8 cellular contexts compared by ENCODE assay signal in the genomic region with DNA sequence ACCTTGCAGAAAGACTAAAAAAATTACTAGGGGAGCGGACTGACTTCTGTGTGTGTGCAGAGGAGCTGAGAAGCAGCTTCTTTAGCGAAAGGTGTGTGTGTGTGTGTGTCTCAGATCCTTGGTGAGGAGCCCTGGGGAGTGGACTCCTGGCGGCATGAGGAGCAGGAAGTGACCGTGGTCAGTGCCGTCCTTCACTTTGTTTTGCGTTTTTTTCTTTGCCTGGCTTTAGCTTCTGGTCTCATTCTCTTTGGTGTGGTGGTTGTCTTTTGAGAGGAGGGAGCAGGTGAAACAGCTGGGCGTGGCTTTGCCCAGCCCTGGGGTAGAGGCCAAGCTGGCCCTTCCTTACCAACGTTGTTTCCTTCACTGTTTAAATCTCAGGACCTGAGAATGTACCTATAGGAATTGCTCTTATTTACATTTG. TPM values are rescaled to one million over a fixed set of nuclear protein-coding genes. Genes with fewer than 3 reads are reported as not detected.
DNase-seq lines count a peak whose midpoint lies in the region; ATAC-seq, FAIRE-seq and TF ChIP-seq lines count a peak whose summit lies in the region.

No MANE protein-coding gene starts in this region.

- DNase-seq in GM12891 (ENCODE audit: insufficient read length, low spot score) = no peak
- peak; percentile 14 for DNase-seq in RKO (ENCODE audit: low spot score)
- peak; percentile 29 for DNase-seq in endothelial cell of umbilical vein (ENCODE audit: low read depth, low spot score)
- DNase-seq in psoas muscle = no peak
- no peak for DNase-seq in uterus

- WGBS in psoas muscle, 3 donors = 40 to 56% (median 48%) methylated on average over 8 of the region's 8 CpGs

- H3K9me1 ChIP-seq in endothelial cell of umbilical vein (replicated peaks; ENCODE audit: control insufficient read depth, extremely low read depth, insufficient read depth, low read length) = no peaks in the 10 kb centered on the region

- FAIRE-seq in GM12891 (lab: Jason Lieb, UNC) (peak; percentile 40), endothelial cell of umbilical vein (lab: Jason Lieb, UNC) (peak; percentile 33)

- no TSS peak for BruUV-seq in endothelial cell of umbilical vein (replicated peaks; lab: Mats Ljungman, UMichigan)

- H3K4me3 ChIP-seq in endothelial cell of umbilical vein (replicated peaks in 1 of 3; ENCODE audit: insufficient read depth in 1 of 3, low read depth in 1 of 3, low read length in 3 of 3) (peak overlapping the region in 2 of 3 experiments; percentile 69 to 99), psoas muscle (peak overlapping the region; percentile 74), uterus (no peak overlapping the region)

- H4K20me1 ChIP-seq in endothelial cell of umbilical vein (replicated peaks; ENCODE audit: control insufficient read depth, extremely low read depth, insufficient read depth, low read length) = peaks cover 7% of the 10 kb centered on the region

- H3K4me2 ChIP-seq in endothelial cell of umbilical vein (ENCODE audit: insufficient read depth, low read length) = peak overlapping the region; percentile 96

- peaks cover 62% of the 10 kb centered on the region for H3K79me2 ChIP-seq in endothelial cell of umbilical vein (ENCODE audit: control insufficient read depth, insufficient read depth, low read length)

- H2AFZ ChIP-seq in endothelial cell of umbilical vein (ENCODE audit: low read depth, low read length) = no peak overlapping the region

- no peaks in the 10 kb centered on the region for H3K9me3 ChIP-seq in endothelial cell of umbilical vein (replicated peaks; ENCODE audit: control insufficient read depth, insufficient read depth, low read length)
- H3K9me3 ChIP-seq in psoas muscle = no peaks in the 10 kb centered on the region
- H3K9me3 ChIP-seq in uterus = no peaks in the 10 kb centered on the region

- dilution Hi-C loops in endothelial cell of umbilical vein (cut with MboI; ENCODE audit: extremely low pct_ligation_motif_present, low sequenced_read_pairs) = no loop called here

- H3K9ac ChIP-seq in endothelial cell of umbilical vein (replicated peaks; ENCODE audit: extremely low read depth, insufficient read depth, low read length) = peak overlapping the region; percentile 12

- TF ChIP-seq POLR2A in GM12891 (IDR thresholded peaks at IDR 0.05; ENCODE audit: low read depth, low read length) (no peak), endothelial cell of umbilical vein (IDR thresholded peaks at IDR 0.05; ENCODE audit: low read depth, low read length) (no peak), uterus (IDR thresholded peaks at IDR 0.05) (no peak)

- no peak for ATAC-seq in psoas muscle
- ATAC-seq in HG02970 (IDR thresholded peaks at IDR 0.05; ENCODE audit: low FRiP score, unreplicated experiment) = no peak
- ATAC-seq in HG03108 (IDR thresholded peaks at IDR 0.05; ENCODE audit: unreplicated experiment) = no peak
- no peak for ATAC-seq in HG02884 (IDR thresholded peaks at IDR 0.05; ENCODE audit: unreplicated experiment)

- H3K36me3 ChIP-seq in endothelial cell of umbilical vein (ENCODE audit: control insufficient read depth in 2 of 2, extremely low read depth in 1 of 2, insufficient read depth in 2 of 2, low read length in 2 of 2) (no peaks in the 10 kb centered on the region), psoas muscle (ENCODE audit: insufficient read depth in 1 of 2, low read depth in 1 of 2) (no peaks in the 10 kb centered on the region), uterus (no peaks in the 10 kb centered on the region)

- no peaks in the 10 kb centered on the region for H3K27me3 ChIP-seq in endothelial cell of umbilical vein (ENCODE audit: control insufficient read depth in 2 of 2, insufficient read depth in 2 of 2, low read length in 2 of 2)
- H3K27me3 ChIP-seq in psoas muscle (ENCODE audit: insufficient read depth in 3 of 3, low read length in 2 of 3) = peaks cover 0 to 2% (median 0%) of the 10 kb centered on the region in 3 donors
- no peaks in the 10 kb centered on the region for H3K27me3 ChIP-seq in uterus

- H3K4me1 ChIP-seq in endothelial cell of umbilical vein (ENCODE audit: control insufficient read depth, extremely low read depth, insufficient read depth, low read length) (peaks cover 22% of the 10 kb centered on the region), psoas muscle (peaks cover 16% of the 10 kb centered on the region), uterus (peaks cover 0 to 6% of the 10 kb centered on the region in 2 donors)

- intact Hi-C loops in endothelial cell of umbilical vein (cut with micrococcal nuclease) (loop anchor here (2.0 kb wide), 1 partner anchor 25 kb away; no protein-coding TSS in a partner anchor), psoas muscle (cut with DNase I) (loop anchor here (2.0 to 10.0 kb wide), 2 partner anchors 59 to 63 kb away; a partner anchor contains a TSS), uterus (cut with DNase I; ENCODE audit: low total_unique reads) (no loop called here)

- TF ChIP-seq CTCF in endothelial cell of umbilical vein (IDR thresholded peaks at IDR 0.05; ENCODE audit: extremely low read depth in 1 of 2, insufficient read depth in 1 of 2, low read depth in 1 of 2, low read length in 2 of 2) = no peak
- no peak for TF ChIP-seq CTCF in psoas muscle (IDR thresholded peaks at IDR 0.05)
- no peak for TF ChIP-seq CTCF in uterus (IDR thresholded peaks at IDR 0.05)

- H3K27ac ChIP-seq in endothelial cell of umbilical vein (ENCODE audit: insufficient read depth, low read depth, low read length) (peak overlapping the region; percentile 18), psoas muscle (no peak overlapping the region), uterus (no peak overlapping the region)

- POLR2A ChIA-PET in endothelial cell of umbilical vein (lab: Charles Lee) = no interaction called here

- CTCF ChIA-PET in endothelial cell of umbilical vein (lab: Charles Lee) = interaction anchor here (1.1 to 1.2 kb wide), 2 partner anchors 175 kb away, joined by 3 read pairs; no protein-coding TSS in a partner anchor

TF ChIP-seq in GM12891, 5 proteins besides CTCF, POLR2A, EP300 and RAD21:
- no peak for TF ChIP-seq POU2F2 (IDR thresholded peaks at IDR 0.05; ENCODE audit: low read depth, low read length)
- TF ChIP-seq SPI1 (IDR thresholded peaks at IDR 0.05; ENCODE audit: low read depth, low read length) = no peak
- TF ChIP-seq TAF1 (IDR thresholded peaks at IDR 0.05; ENCODE audit: low read depth, low read length) = no peak
- no peak for TF ChIP-seq PAX5 (IDR thresholded peaks at IDR 0.05; ENCODE audit: insufficient read depth, low read length, severe bottlenecking)
- no peak for TF ChIP-seq POLR2AphosphoS5 (IDR thresholded peaks at IDR 0.05; ENCODE audit: low read depth, low read length)

TF ChIP-seq in endothelial cell of umbilical vein, 7 proteins besides CTCF, POLR2A, EP300 and RAD21:
- TF ChIP-seq, protein P1, sequence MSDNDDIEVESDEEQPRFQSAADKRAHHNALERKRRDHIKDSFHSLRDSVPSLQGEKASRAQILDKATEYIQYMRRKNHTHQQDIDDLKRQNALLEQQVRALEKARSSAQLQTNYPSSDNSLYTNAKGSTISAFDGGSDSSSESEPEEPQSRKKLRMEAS (IDR thresholded peaks at IDR 0.05; ENCODE audit: insufficient read depth, insufficient read length) = no peak
- TF ChIP-seq GATA2 (IDR thresholded peaks at IDR 0.05; ENCODE audit: insufficient read depth, insufficient read length, low read depth, low read length) = no peak
TF ChIP-seq in endothelial cell of umbilical vein: peak in this region for 0.

RNA-seq across cellular contexts. Expression of a gene that starts 1.9 kb away (rescaled TPM):
- polyA plus RNA-seq in GM12891 (2012; ENCODE audit: low read depth, missing spikeins) = 9.5 TPM
- total RNA-seq in endothelial cell of umbilical vein (18.2 and 18.6 TPM in 2 replicates), psoas muscle (1 to 10 TPM; 5.9 to 9.0 (median 8.3) TPM), uterus (10 to 100 TPM in 2 of 4 donors, 1 to 10 TPM in 1, under 1 TPM in 1; 0.59 to 16.4 (median 12.7) TPM)
- polyA plus RNA-seq in endothelial cell of umbilical vein (6.4 and 8.6 TPM in 2 replicates), psoas muscle (10 to 100 TPM in 1 of 3 donors, 1 to 10 TPM in 2; 3.3 to 17.9 (median 7.5) TPM)
- 9.1 and 9.3 TPM in 2 replicates for polyA plus RNA-seq in endothelial cell of umbilical vein (2011; cell fraction: cytosol; rRNA removed)
- polyA plus RNA-seq in endothelial cell of umbilical vein (2011; cell fraction: nucleus; rRNA removed) = 13.5 and 14.1 TPM in 2 replicates
- polyA plus RNA-seq in endothelial cell of umbilical vein (2012) = 12.3 and 13.1 TPM in 2 replicates
- 14.1 TPM in 2 replicates for polyA minus RNA-seq in endothelial cell of umbilical vein
- 5.0 TPM for polyA minus RNA-seq in endothelial cell of umbilical vein (2011; cell fraction: cytosol; rRNA and poly(A)+ RNA removed)
- polyA minus RNA-seq in endothelial cell of umbilical vein (2011; cell fraction: nucleus; rRNA and poly(A)+ RNA removed) = 14.1 and 14.9 TPM in 2 replicates

RNA-seq across cellular contexts. Expression of a gene that starts 27.8 kb away (rescaled TPM):
- polyA plus RNA-seq in GM12891 (2012; ENCODE audit: low read depth, missing spikeins) = 11.3 TPM
- total RNA-seq in endothelial cell of umbilical vein = 38.8 and 41.1 TPM in 2 replicates
- 6.8 and 8.1 TPM in 2 replicates for polyA plus RNA-seq in endothelial cell of umbilical vein
- 6.6 and 7.9 TPM in 2 replicates for polyA plus RNA-seq in endothelial cell of umbilical vein (2011; cell fraction: cytosol; rRNA removed)
- 46.2 and 52.9 TPM in 2 replicates for polyA plus RNA-seq in endothelial cell of umbilical vein (2011; cell fraction: nucleus; rRNA removed)
- 12.8 and 14.5 TPM in 2 replicates for polyA plus RNA-seq in endothelial cell of umbilical vein (2012)
- 11.1 and 15.7 TPM in 2 replicates for polyA minus RNA-seq in endothelial cell of umbilical vein
- 6.5 TPM for polyA minus RNA-seq in endothelial cell of umbilical vein (2011; cell fraction: cytosol; rRNA and poly(A)+ RNA removed)
- polyA minus RNA-seq in endothelial cell of umbilical vein (2011; cell fraction: nucleus; rRNA and poly(A)+ RNA removed) = 31.7 and 42.3 TPM in 2 replicates
- total RNA-seq in psoas muscle = 10 to 100 TPM; 16.9 to 22.9 (median 20.3) TPM
- 10 to 100 TPM in 2 of 3 donors, 1 to 10 TPM in 1; 7.9 to 12.8 (median 10.1) TPM for polyA plus RNA-seq in psoas muscle
- total RNA-seq in uterus = 10 to 100 TPM; 17.9 to 47.4 (median 37.9) TPM

Comparison
In these comparisons a context has a peak if more than half of its experiments do, and no peak if none do; other contexts are left out.
1. DNase-seq: peak in RKO (single experiment) and endothelial cell of umbilical vein (single experiment); none in GM12891 (single experiment), psoas muscle (0 of 2) and uterus (0 of 2).
2. H3K4me3 ChIP-seq: peak in endothelial cell of umbilical vein (2 of 3) and psoas muscle (single experiment); none in uterus (0 of 2).